Comparison of ENCODE assay signal across 1 cellular context in the genomic region with DNA sequence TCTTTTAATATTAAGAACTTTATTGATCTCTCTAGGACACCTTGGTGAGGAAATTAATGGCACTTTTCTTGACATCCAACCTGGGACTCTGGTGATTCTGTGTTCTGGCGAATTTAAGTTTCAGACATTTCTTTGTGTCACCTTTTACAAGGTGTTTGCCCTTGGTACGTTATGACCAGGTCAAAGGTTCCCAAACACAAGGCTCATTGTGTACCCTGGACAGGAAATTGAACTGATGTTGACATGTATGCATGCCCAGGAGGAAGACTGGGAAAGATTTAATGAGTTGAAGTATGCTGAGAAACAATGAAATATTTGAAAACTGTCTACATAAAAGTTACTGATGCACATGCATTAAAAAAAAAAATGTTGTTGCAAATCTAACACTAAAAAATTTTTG.
TF ChIP-seq lines count a peak whose summit lies in the region.

No MANE protein-coding gene starts in this region.

TF ChIP-seq in HepG2, 621 proteins besides CTCF, POLR2A, EP300 and RAD21 (continued from another document):
- TF ChIP-seq, protein P1, sequence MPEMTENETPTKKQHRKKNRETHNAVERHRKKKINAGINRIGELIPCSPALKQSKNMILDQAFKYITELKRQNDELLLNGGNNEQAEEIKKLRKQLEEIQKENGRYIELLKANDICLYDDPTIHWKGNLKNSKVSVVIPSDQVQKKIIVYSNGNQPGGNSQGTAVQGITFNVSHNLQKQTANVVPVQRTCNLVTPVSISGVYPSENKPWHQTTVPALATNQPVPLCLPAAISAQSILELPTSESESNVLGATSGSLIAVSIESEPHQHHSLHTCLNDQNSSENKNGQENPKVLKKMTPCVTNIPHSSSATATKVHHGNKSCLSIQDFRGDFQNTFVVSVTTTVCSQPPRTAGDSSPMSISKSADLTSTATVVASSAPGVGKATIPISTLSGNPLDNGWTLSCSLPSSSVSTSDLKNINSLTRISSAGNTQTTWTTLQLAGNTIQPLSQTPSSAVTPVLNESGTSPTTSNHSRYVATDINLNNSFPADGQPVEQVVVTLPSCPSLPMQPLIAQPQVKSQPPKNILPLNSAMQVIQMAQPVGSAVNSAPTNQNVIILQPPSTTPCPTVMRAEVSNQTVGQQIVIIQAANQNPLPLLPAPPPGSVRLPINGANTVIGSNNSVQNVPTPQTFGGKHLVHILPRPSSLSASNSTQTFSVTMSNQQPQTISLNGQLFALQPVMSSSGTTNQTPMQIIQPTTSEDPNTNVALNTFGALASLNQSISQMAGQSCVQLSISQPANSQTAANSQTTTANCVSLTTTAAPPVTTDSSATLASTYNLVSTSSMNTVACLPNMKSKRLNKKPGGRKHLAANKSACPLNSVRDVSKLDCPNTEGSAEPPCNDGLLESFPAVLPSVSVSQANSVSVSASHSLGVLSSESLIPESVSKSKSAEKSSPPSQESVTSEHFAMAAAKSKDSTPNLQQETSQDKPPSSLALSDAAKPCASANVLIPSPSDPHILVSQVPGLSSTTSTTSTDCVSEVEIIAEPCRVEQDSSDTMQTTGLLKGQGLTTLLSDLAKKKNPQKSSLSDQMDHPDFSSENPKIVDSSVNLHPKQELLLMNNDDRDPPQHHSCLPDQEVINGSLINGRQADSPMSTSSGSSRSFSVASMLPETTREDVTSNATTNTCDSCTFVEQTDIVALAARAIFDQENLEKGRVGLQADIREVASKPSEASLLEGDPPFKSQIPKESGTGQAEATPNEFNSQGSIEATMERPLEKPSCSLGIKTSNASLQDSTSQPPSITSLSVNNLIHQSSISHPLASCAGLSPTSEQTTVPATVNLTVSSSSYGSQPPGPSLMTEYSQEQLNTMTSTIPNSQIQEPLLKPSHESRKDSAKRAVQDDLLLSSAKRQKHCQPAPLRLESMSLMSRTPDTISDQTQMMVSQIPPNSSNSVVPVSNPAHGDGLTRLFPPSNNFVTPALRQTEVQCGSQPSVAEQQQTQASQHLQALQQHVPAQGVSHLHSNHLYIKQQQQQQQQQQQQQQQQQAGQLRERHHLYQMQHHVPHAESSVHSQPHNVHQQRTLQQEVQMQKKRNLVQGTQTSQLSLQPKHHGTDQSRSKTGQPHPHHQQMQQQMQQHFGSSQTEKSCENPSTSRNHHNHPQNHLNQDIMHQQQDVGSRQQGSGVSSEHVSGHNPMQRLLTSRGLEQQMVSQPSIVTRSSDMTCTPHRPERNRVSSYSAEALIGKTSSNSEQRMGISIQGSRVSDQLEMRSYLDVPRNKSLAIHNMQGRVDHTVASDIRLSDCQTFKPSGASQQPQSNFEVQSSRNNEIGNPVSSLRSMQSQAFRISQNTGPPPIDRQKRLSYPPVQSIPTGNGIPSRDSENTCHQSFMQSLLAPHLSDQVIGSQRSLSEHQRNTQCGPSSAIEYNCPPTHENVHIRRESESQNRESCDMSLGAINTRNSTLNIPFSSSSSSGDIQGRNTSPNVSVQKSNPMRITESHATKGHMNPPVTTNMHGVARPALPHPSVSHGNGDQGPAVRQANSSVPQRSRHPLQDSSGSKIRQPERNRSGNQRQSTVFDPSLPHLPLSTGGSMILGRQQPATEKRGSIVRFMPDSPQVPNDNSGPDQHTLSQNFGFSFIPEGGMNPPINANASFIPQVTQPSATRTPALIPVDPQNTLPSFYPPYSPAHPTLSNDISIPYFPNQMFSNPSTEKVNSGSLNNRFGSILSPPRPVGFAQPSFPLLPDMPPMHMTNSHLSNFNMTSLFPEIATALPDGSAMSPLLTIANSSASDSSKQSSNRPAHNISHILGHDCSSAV (CRISPR knock-in tag; IDR thresholded peaks at IDR 0.05; ENCODE audit: borderline replicate concordance) = no peak
- TF ChIP-seq ZNF776 (CRISPR knock-in tag; IDR thresholded peaks at IDR 0.05) (no peak), RXRB (CRISPR knock-in tag; IDR thresholded peaks at IDR 0.05; ENCODE audit: borderline replicate concordance) (peak; percentile 91), PHB2 (IDR thresholded peaks at IDR 0.05; ENCODE audit: partially characterized antibody) (no peak), MEIS1 (CRISPR knock-in tag; IDR thresholded peaks at IDR 0.05; ENCODE audit: borderline replicate concordance) (no peak)
- TF ChIP-seq, protein P2, sequence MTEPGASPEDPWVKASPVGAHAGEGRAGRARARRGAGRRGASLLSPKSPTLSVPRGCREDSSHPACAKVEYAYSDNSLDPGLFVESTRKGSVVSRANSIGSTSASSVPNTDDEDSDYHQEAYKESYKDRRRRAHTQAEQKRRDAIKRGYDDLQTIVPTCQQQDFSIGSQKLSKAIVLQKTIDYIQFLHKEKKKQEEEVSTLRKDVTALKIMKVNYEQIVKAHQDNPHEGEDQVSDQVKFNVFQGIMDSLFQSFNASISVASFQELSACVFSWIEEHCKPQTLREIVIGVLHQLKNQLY (CRISPR knock-in tag; IDR thresholded peaks at IDR 0.05) = no peak
